Comparison of ENCODE assay signal across 2 cellular contexts in genomic region chr7:975702-976473, GRCh38.
TF ChIP-seq lines count a peak whose summit lies in the region.

No MANE protein-coding gene starts in this region.

TF ChIP-seq in HCT116, 20 proteins besides CTCF, POLR2A, EP300 and RAD21 (continued from another document):
- TF ChIP-seq ZBTB33 (IDR thresholded peaks at IDR 0.05; ENCODE audit: extremely low read depth, insufficient replicate concordance, low read length) (no peak), CBX3 (IDR thresholded peaks at IDR 0.05; ENCODE audit: low read depth) (no peak), SIN3A (IDR thresholded peaks at IDR 0.05; ENCODE audit: low read depth) (no peak), ELF1 (IDR thresholded peaks at IDR 0.05; ENCODE audit: borderline replicate concordance, low read depth) (no peak), ZNF274 (IDR thresholded peaks at IDR 0.05; ENCODE audit: low read depth, low read length) (no peak), SP1 (IDR thresholded peaks at IDR 0.05; ENCODE audit: low read depth) (no peak), EGR1 (IDR thresholded peaks at IDR 0.05; ENCODE audit: low read depth) (no peak)

TF ChIP-seq in WTC11, 78 proteins besides CTCF, POLR2A, EP300 and RAD21 (continued from another document):
- no peak for TF ChIP-seq ZNF532 (CRISPR knock-in tag; IDR thresholded peaks at IDR 0.05; ENCODE audit: borderline replicate concordance)
TF ChIP-seq in WTC11: peak in this region for 2.
